In the genomic region with DNA sequence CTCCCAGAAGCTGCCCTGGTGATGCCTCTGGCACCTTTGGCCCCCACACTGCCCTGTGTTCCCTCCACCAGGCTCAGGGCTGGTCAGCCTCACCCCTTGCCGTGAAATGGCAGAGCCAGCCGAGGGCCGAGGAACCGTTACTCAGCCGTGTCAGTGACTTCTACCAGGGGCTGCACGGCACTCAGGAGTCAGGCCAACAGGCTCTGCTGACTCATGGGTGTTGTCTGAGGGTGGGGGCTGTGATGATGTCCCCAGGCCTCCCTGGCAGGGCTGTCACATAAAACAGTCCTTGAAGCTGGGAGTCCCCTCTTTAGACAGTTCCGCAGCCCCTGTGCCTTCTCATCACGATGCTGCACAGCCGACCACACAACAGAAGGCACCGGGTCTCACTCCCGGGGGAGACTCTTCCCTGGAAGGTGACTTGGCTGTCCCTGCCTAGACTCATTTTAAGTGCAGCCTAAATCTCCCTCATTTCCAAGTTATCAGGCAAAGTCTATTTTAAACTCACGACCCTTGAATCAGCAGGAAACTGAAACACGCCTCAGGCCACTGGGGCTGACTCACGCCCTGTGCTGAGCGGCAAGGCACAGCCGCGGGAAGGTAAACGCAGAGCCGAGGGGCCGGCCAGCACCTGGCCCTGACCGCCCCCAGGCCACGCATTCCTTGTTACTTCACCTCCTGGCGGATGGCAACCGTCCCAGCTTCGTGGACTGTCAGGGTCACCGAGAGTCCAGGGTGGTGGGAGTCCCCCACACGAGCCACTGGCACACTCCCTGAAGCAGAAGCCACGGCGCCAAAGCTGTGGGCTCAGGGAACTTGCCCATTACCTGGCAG, we compare ENCODE assay signal across 8 cellular contexts.
DNase-seq lines count a peak whose midpoint lies in the region; ATAC-seq, FAIRE-seq and TF ChIP-seq lines count a peak whose summit lies in the region.

No MANE protein-coding gene starts in this region.

- no peaks in the 10 kb centered on the region for H3F3A ChIP-seq in OCI-LY1 (ENCODE audit: insufficient read depth, low read length)

- H3K27ac ChIP-seq in OCI-LY1 (ENCODE audit: low read depth, low read length, poor library complexity, severe bottlenecking): peak overlapping the region; percentile 24
- peak overlapping the region; percentile 86 for H3K27ac ChIP-seq in angular gyrus (ENCODE audit: low read depth, low read length)
- H3K27ac ChIP-seq in kidney (ENCODE audit: low read depth in 2 of 2, low read length in 2 of 2): peak overlapping the region; percentile 14 to 75

- H3K9me2 ChIP-seq in OCI-LY1 (ENCODE audit: low read depth, low read length): no peaks in the 10 kb centered on the region

- no peaks in the 10 kb centered on the region for H4K20me1 ChIP-seq in OCI-LY1 (ENCODE audit: insufficient read depth, low read length)

- H3K36me3 ChIP-seq in OCI-LY1 (ENCODE audit: insufficient read depth, low read length): peaks cover 11% of the 10 kb centered on the region; the same call in 1 of the 2 replicates
- H3K36me3 ChIP-seq in kidney (ENCODE audit: control insufficient read depth in 1 of 2, insufficient read depth in 2 of 2, low read length in 2 of 2): peaks cover 0 to 2% of the 10 kb centered on the region in 2 donors

- H3K9ac ChIP-seq in OCI-LY1 (ENCODE audit: low read length) (no peak overlapping the region; the same call in 1 of the 2 replicates), kidney (ENCODE audit: low read length in 2 of 2) (peak overlapping the region in 1 of 2 donors; percentile 29)

- H3K27me3 ChIP-seq in OCI-LY1 (ENCODE audit: insufficient read depth, low read length): no peaks in the 10 kb centered on the region

- H2AFZ ChIP-seq in OCI-LY1 (ENCODE audit: low read length): no peak overlapping the region

- no peak overlapping the region for H3K4me3 ChIP-seq in OCI-LY1 (ENCODE audit: low read depth, low read length, poor library complexity, severe bottlenecking)
- peak overlapping the region; percentile 13 to 32 for H3K4me3 ChIP-seq in kidney (ENCODE audit: low read length in 2 of 2)

- H3K9me3 ChIP-seq in OCI-LY1 (ENCODE audit: low read length) (no peaks in the 10 kb centered on the region), kidney (ENCODE audit: control insufficient read depth in 1 of 2, low read length in 2 of 2) (no peaks in the 10 kb centered on the region)

- intact Hi-C loops in kidney (cut with DNase I): no loop called here

- ATAC-seq in GM19452 (IDR thresholded peaks at IDR 0.05; ENCODE audit: unreplicated experiment) (peak; percentile 39), GM21825 (IDR thresholded peaks at IDR 0.05; ENCODE audit: unreplicated experiment) (no peak)

- peaks cover 34% of the 10 kb centered on the region for H3K79me2 ChIP-seq in OCI-LY1 (ENCODE audit: insufficient read depth, low read length)

- H3K4me2 ChIP-seq in OCI-LY1 (ENCODE audit: low read length): peak overlapping the region; percentile 38

- TF ChIP-seq CTCF in OCI-LY1 (IDR thresholded peaks at IDR 0.05; ENCODE audit: low read length) (no peak), kidney (IDR thresholded peaks at IDR 0.05; ENCODE audit: borderline replicate concordance, extremely low read depth, insufficient read depth) (no peak)

- peak; percentile 83 for DNase-seq in 8988T
- peak; percentile 88 for DNase-seq in kidney
- DNase-seq in stimulated activated CD4-positive, alpha-beta T cell treated with anti-CD3 and anti-CD28 coated beads, Interleukin-4, amount 100 ng/mL, for 1 hour: peak; percentile 49
- no peak for DNase-seq in DMS153 (lab: John Stamatoyannopoulos, UW)

- FAIRE-seq in kidney (lab: Jason Lieb, UNC): no peak

- H3K4me1 ChIP-seq in OCI-LY1 (ENCODE audit: insufficient read depth, low read length, severe bottlenecking) (peaks cover 60% of the 10 kb centered on the region), kidney (ENCODE audit: control insufficient read depth in 1 of 2, insufficient read depth in 1 of 2, low read depth in 1 of 2, low read length in 2 of 2) (peaks cover 22 to 62% of the 10 kb centered on the region in 2 donors)

Comparison
In these comparisons a context has a peak if more than half of its experiments do, and no peak if none do; other contexts are left out.
1. H3K27ac ChIP-seq: peak in every context shown above with its lines; median percentile 86 in angular gyrus; 44 in kidney; 24 in OCI-LY1.